In the genomic region with DNA sequence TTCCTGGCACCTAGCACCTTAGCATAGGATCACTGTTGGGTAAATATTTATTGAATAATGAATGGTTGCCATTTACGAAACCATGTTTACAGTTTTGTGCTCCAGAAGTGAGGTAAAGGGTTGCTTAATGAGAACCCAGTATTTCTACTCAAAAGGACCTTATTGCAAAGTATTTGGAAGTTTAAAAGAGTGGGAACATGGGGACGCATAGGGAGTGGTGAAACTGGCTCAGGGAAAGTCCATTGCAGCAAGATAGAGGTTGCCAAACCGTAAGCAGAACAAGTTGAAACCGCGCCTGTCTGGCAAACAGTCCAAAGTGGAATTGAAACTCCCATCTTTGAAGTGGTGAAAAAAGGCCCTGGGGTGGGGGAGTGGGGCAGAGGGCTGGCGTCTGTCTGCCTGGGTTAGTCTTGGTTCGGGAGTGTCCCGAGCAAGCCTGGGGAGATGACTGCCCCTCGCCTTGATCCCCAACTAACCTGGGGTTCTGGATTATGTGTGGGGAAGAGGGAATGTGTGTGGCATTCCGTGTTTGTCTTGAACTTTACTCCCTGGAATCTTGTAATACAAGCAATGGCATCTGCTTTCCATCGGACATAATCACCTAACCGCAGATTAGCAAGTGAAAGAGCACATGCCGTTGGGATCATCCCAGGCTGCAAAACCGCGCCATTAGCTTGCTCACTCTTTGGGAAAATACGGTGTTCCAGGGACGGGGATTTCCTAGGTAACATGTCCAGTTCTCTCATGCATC, we compare ENCODE assay signal across 9 cellular contexts. TPM values are rescaled to one million over a fixed set of nuclear protein-coding genes. Genes with fewer than 3 reads are reported as not detected.
A peak's percentile ranks its signal among the peaks of the same experiment; 100 is the strongest.
DNase-seq lines count a peak whose midpoint lies in the region; ATAC-seq and TF ChIP-seq lines count a peak whose summit lies in the region.
"Had no signal": no experiment of that assay in that cellular context is flagged by ENCODE, and none has a peak within 500 bp of the region (broad histone marks: within the 10 kb centered on the region; RNA-seq: fewer than 3 reads in every experiment).

No MANE protein-coding gene starts in this region.

- no peak for DNase-seq in Panc1 (ENCODE audit: low read depth, low spot score)
- DNase-seq in germinal center (ENCODE audit: low spot score) = peak; percentile 28
- peak; percentile 87 for DNase-seq in prostate gland (ENCODE audit: low spot score)
- no peak for DNase-seq in NCI-H345 (lab: John Stamatoyannopoulos, UW)
- DNase-seq in stimulated activated CD4-positive, alpha-beta T cell treated with anti-CD3 and anti-CD28 coated beads, Interleukin-2, amount 100 ng/mL, for 24 hours = no peak
- DNase-seq in endothelial cell (ENCODE audit: low spot score) = no peak

- H3K4me3 Mint-ChIP-seq in endothelial cell (ENCODE audit: unreplicated experiment) = no peak overlapping the region
- H3K4me3 Mint-ChIP-seq: stimulated activated naive CD8-positive, alpha-beta T cell treated with anti-CD3 and anti-CD28 coated beads, Interleukin-15, Interleukin-2, amounts not matched to agents 100 ng/mL and 50 ng/mL, for 24 hours had no signal

- ATAC-seq in GM21576 (IDR thresholded peaks at IDR 0.05; ENCODE audit: unreplicated experiment) (peak; percentile 43), Panc1 (peak; percentile 64), HG03108 (IDR thresholded peaks at IDR 0.05; ENCODE audit: unreplicated experiment) (no peak)

- peaks cover 3% of the 10 kb centered on the region for H3K36me3 Mint-ChIP-seq in endothelial cell (ENCODE audit: low read depth, unreplicated experiment)

- H3K27ac ChIP-seq in Panc1 (ENCODE audit: low read length) (peak overlapping the region; percentile 35; the same call in 1 of the 2 replicates), prostate gland (peak overlapping the region; percentile 87 to 91)

- POLR2A ChIA-PET in Panc1 (lab: Charles Lee) = no interaction called here

- in situ Hi-C loops in Panc1 (cut with HindIII; ENCODE audit: low pct_unique_long_range_greater_than_20kb, low sequenced_read_pairs) = no loop called here

- intact Hi-C loops in Panc1 (cut with micrococcal nuclease; ENCODE audit: unreplicated experiment) (no loop called here), prostate gland (cut with DNase I) (no loop called here)

- peaks cover 2% of the 10 kb centered on the region for H3K27me3 Mint-ChIP-seq in endothelial cell (ENCODE audit: unreplicated experiment)

- TF ChIP-seq POLR2A in prostate gland (IDR thresholded peaks at IDR 0.05) = no peak

- H3K36me3 ChIP-seq in Panc1 (ENCODE audit: control insufficient read depth, insufficient read depth, low read length) (no peaks in the 10 kb centered on the region), prostate gland (no peaks in the 10 kb centered on the region)

- H3K27me3 ChIP-seq in Panc1 (ENCODE audit: control insufficient read depth, insufficient read depth, low read length) (no peaks in the 10 kb centered on the region), prostate gland (replicated peaks; ENCODE audit: insufficient read depth) (no peaks in the 10 kb centered on the region)

- H3K9me3 ChIP-seq in Panc1 (ENCODE audit: control insufficient read depth, insufficient read depth, low read depth, low read length) = no peaks in the 10 kb centered on the region
- no peaks in the 10 kb centered on the region for H3K9me3 ChIP-seq in prostate gland

- H3K27ac Mint-ChIP-seq in endothelial cell (ENCODE audit: unreplicated experiment) = no peak overlapping the region
- H3K27ac Mint-ChIP-seq: stimulated activated naive CD8-positive, alpha-beta T cell treated with anti-CD3 and anti-CD28 coated beads, Interleukin-15, Interleukin-2, amounts not matched to agents 100 ng/mL and 50 ng/mL, for 24 hours had no signal

- WGBS in prostate gland = 16% methylated on average over 17 of the region's 17 CpGs

- CTCF ChIA-PET in Panc1 (lab: Charles Lee) = interaction anchor here (1.4 kb wide), 1 partner anchor 39 kb away, joined by 4 read pairs; no protein-coding TSS in a partner anchor

- peaks cover 28% of the 10 kb centered on the region for H3K4me1 Mint-ChIP-seq in endothelial cell (ENCODE audit: unreplicated experiment)

- H3K4me3 ChIP-seq in Panc1 (ENCODE audit: low read depth in 2 of 2, low read length in 2 of 2) = peak overlapping the region in 1 of 2 experiments; percentile 14; a peak in 2 of 4 replicates
- no peak overlapping the region for H3K4me3 ChIP-seq in prostate gland

- H3K4me1 ChIP-seq in Panc1 (ENCODE audit: control insufficient read depth, insufficient read depth, low read length) = peaks cover 30% of the 10 kb centered on the region
- H3K4me1 ChIP-seq in prostate gland (replicated peaks) = peaks cover 36% of the 10 kb centered on the region

- no peaks in the 10 kb centered on the region for H3K9me3 Mint-ChIP-seq in endothelial cell (ENCODE audit: unreplicated experiment)
- H3K9me3 Mint-ChIP-seq: stimulated activated naive CD8-positive, alpha-beta T cell treated with anti-CD3 and anti-CD28 coated beads, Interleukin-15, Interleukin-2, amounts not matched to agents 100 ng/mL and 50 ng/mL, for 24 hours had no signal

- no TSS peak for BruUV-seq in Panc1 (replicated peaks; lab: Mats Ljungman, UMichigan)

- TF ChIP-seq CTCF in Panc1 (IDR thresholded peaks at IDR 0.05) (no peak), prostate gland (IDR thresholded peaks at IDR 0.05) (no peak), endothelial cell (IDR thresholded peaks at IDR 0.05; ENCODE audit: unreplicated experiment) (no peak)

RNA-seq across cellular contexts. Expression of a gene that starts 7.2 kb away (rescaled TPM):
- 9.0 TPM for total RNA-seq in Panc1 (2021; ENCODE audit: unreplicated experiment)
- polyA plus RNA-seq in Panc1 (2012; ENCODE audit: insufficient read length) = 20.9 TPM
- 100 to 1,000 TPM; 107 to 164 TPM for total RNA-seq in prostate gland
- 98.5 TPM for total RNA-seq in endothelial cell (ENCODE audit: unreplicated experiment)

Comparison
In these comparisons a context has a peak if more than half of its experiments do, and no peak if none do; other contexts are left out.
1. DNase-seq: peak in germinal center (single experiment) and prostate gland (single experiment); none in Panc1 (single experiment), NCI-H345 (single experiment), stimulated activated CD4-positive, alpha-beta T cell treated with anti-CD3 and anti-CD28 coated beads, Interleukin-2, amount 100 ng/mL, for 24 hours (0 of 2) and endothelial cell (single experiment).